Comparison of ENCODE assay signal across 1 cellular context in genomic region chr16:85658504-85659326, GRCh38.
A peak's percentile ranks its signal among the peaks of the same experiment; 100 is the strongest.
TF ChIP-seq lines count a peak whose summit lies in the region.

No MANE protein-coding gene starts in this region.

TF ChIP-seq in H1, 55 proteins besides CTCF, POLR2A, EP300 and RAD21 (continued from another document):
- TF ChIP-seq POLR2AphosphoS5 (IDR thresholded peaks at IDR 0.05; ENCODE audit: low read depth, low read length) (0 out of 2 replicates have a peak, but pooled peaks have one; percentile 32), CHD7 (IDR thresholded peaks at IDR 0.05; ENCODE audit: insufficient replicate concordance, low read length) (no peak), JUN (IDR thresholded peaks at IDR 0.05; ENCODE audit: low read depth, low read length) (no peak), TBP (IDR thresholded peaks at IDR 0.05; ENCODE audit: low read depth, low read length) (no peak), SP2 (IDR thresholded peaks at IDR 0.05; ENCODE audit: low read length) (no peak), RFX5 (IDR thresholded peaks at IDR 0.05; ENCODE audit: borderline replicate concordance, low read depth, low read length) (no peak), SP4 (IDR thresholded peaks at IDR 0.05; ENCODE audit: low read length) (no peak)
